ENCODE assay signal across 7 cellular contexts in genomic region chr19:48715276-48715675, GRCh38. TPM values are rescaled to one million over a fixed set of nuclear protein-coding genes. Genes with fewer than 3 reads are reported as not detected.
A peak's percentile ranks its signal among the peaks of the same experiment; 100 is the strongest.
DNase-seq lines count a peak whose midpoint lies in the region; ATAC-seq, FAIRE-seq and TF ChIP-seq lines count a peak whose summit lies in the region.
"Had no signal": no experiment of that assay in that cellular context is flagged by ENCODE, and none has a peak within 500 bp of the region (broad histone marks: within the 10 kb centered on the region; RNA-seq: fewer than 3 reads in every experiment).

No MANE protein-coding gene starts in this region.

- H3K27ac ChIP-seq in CD4-positive, alpha-beta memory T cell (ENCODE audit: low read depth, low read length), result no peak overlapping the region

- no peak overlapping the region for H3K4me3 ChIP-seq in CD4-positive, alpha-beta memory T cell (ENCODE audit: low read length in 2 of 2)
- no peak overlapping the region for H3K4me3 ChIP-seq in mucosa of stomach (ENCODE audit: low read length)
- H3K4me3 ChIP-seq in mucosa of descending colon, result no peak overlapping the region

- CTCF ChIA-PET in CD4-positive, alpha-beta memory T cell (lab: Charles Lee; ENCODE audit: partially characterized antibody), result interaction anchor here (1.2 to 1.9 kb wide), 2 partner anchors 40 to 69 kb away, joined by 4 to 8 read pairs; partner anchors contain the start of gene CA11
- CTCF ChIA-PET in activated CD4-positive, alpha-beta memory T cell treated with anti-CD3 and anti-CD28 coated beads for 36 hours (lab: Charles Lee), result interaction anchor here (3.8 kb wide), 1 partner anchor 40 kb away, joined by 14 read pairs; no protein-coding TSS in a partner anchor

- TF ChIP-seq CTCF in mucosa of descending colon (IDR thresholded peaks at IDR 0.05), result no peak

- POLR2A ChIA-PET in CD4-positive, alpha-beta memory T cell (lab: Charles Lee; ENCODE audit: partially characterized antibody), result interaction anchor here (1.3 to 3.0 kb wide), 6 partner anchors 10 to 222 kb away, joined by 3 to 17 read pairs (median 9); partner anchors contain the start of gene CA11
- POLR2A ChIA-PET in activated CD4-positive, alpha-beta memory T cell treated with anti-CD3 and anti-CD28 coated beads for 36 hours (lab: Charles Lee), result interaction anchor here (1.0 kb wide), 1 partner anchor 160 kb away, joined by 3 read pairs; no protein-coding TSS in a partner anchor

- peaks cover 24% of the 10 kb centered on the region for H3K4me1 ChIP-seq in CD4-positive, alpha-beta memory T cell (ENCODE audit: insufficient read depth, low read length)
- H3K4me1 ChIP-seq in mucosa of stomach (ENCODE audit: control insufficient read depth, insufficient read depth, low read length) (peaks cover 44% of the 10 kb centered on the region), mucosa of descending colon (ENCODE audit: low read depth) (peaks cover 23% of the 10 kb centered on the region)

- no peak for FAIRE-seq in H54 (lab: Jason Lieb, UNC)

- ATAC-seq in mucosa of descending colon, result no peak

- peaks cover 4 to 34% (median 16%) of the 10 kb centered on the region in 4 donors for H3K4me1 Mint-ChIP-seq in CD4-positive, alpha-beta memory T cell
- H3K4me1 Mint-ChIP-seq in activated CD4-positive, alpha-beta memory T cell treated with anti-CD3 and anti-CD28 coated beads for 36 hours (ENCODE audit: low read depth), result peaks cover 11% of the 10 kb centered on the region

- no peaks in the 10 kb centered on the region for H3K27me3 ChIP-seq in CD4-positive, alpha-beta memory T cell (ENCODE audit: insufficient read depth, low read length)
- no peaks in the 10 kb centered on the region for H3K27me3 ChIP-seq in mucosa of stomach (ENCODE audit: control insufficient read depth, insufficient read depth, low read length)

- H3K9me3 Mint-ChIP-seq in CD4-positive, alpha-beta memory T cell, result no peaks in the 10 kb centered on the region
- peaks cover 7% of the 10 kb centered on the region for H3K9me3 Mint-ChIP-seq in activated CD4-positive, alpha-beta memory T cell treated with anti-CD3 and anti-CD28 coated beads for 36 hours

- H3K27me3 Mint-ChIP-seq in CD4-positive, alpha-beta memory T cell, result no peaks in the 10 kb centered on the region
- no peaks in the 10 kb centered on the region for H3K27me3 Mint-ChIP-seq in activated CD4-positive, alpha-beta memory T cell treated with anti-CD3 and anti-CD28 coated beads for 36 hours

- H3K36me3 ChIP-seq in CD4-positive, alpha-beta memory T cell (ENCODE audit: insufficient read depth, low read length), result no peaks in the 10 kb centered on the region
- H3K36me3 ChIP-seq in mucosa of stomach (ENCODE audit: control insufficient read depth, insufficient read depth, low read length), result no peaks in the 10 kb centered on the region
- H3K36me3 ChIP-seq in mucosa of descending colon (ENCODE audit: low read depth), result no peaks in the 10 kb centered on the region

- H3K36me3 Mint-ChIP-seq in CD4-positive, alpha-beta memory T cell, result peaks cover 0 to 2% of the 10 kb centered on the region in 2 donors
- H3K36me3 Mint-ChIP-seq in activated CD4-positive, alpha-beta memory T cell treated with anti-CD3 and anti-CD28 coated beads for 36 hours, result no peaks in the 10 kb centered on the region

- TF ChIP-seq POLR2A in H54 (IDR thresholded peaks at IDR 0.05; ENCODE audit: low read depth, low read length), result no peak

- H3K4me3 Mint-ChIP-seq in CD4-positive, alpha-beta memory T cell, result peak overlapping the region; percentile 29 to 94 (median 80)
- H3K4me3 Mint-ChIP-seq in activated CD4-positive, alpha-beta memory T cell treated with anti-CD3 and anti-CD28 coated beads for 36 hours, result peak overlapping the region; percentile 79

- peak overlapping the region; percentile 83 for H3K9ac ChIP-seq in mucosa of stomach (ENCODE audit: low read length)

- intact Hi-C loops in CD4-positive, alpha-beta memory T cell (cut with micrococcal nuclease), result no loop called here
- intact Hi-C loops in activated CD4-positive, alpha-beta memory T cell treated with anti-CD3 and anti-CD28 coated beads for 36 hours (cut with micrococcal nuclease), result loop anchor here (2.0 kb wide), 1 partner anchor 68 kb away; the partner anchor contains the start of gene CA11
- intact Hi-C loops in mucosa of descending colon (cut with DNase I, micrococcal nuclease), result no loop called here

- peak overlapping the region in 2 of 7 donors; percentile 12 to 57 for H3K27ac Mint-ChIP-seq in CD4-positive, alpha-beta memory T cell
- H3K27ac Mint-ChIP-seq in activated CD4-positive, alpha-beta memory T cell treated with anti-CD3 and anti-CD28 coated beads for 36 hours, result peak overlapping the region; percentile 62

- H3K9me3 ChIP-seq in CD4-positive, alpha-beta memory T cell (ENCODE audit: control insufficient read depth in 1 of 2, low read length in 2 of 2), result no peaks in the 10 kb centered on the region
- no peaks in the 10 kb centered on the region for H3K9me3 ChIP-seq in mucosa of stomach (ENCODE audit: control insufficient read depth, low read length)
- no peaks in the 10 kb centered on the region for H3K9me3 ChIP-seq in mucosa of descending colon

- DNase-seq in CD4-positive, alpha-beta memory T cell, result no peak
- no peak for DNase-seq in activated CD4-positive, alpha-beta memory T cell treated with anti-CD3 and anti-CD28 coated beads for 36 hours
- DNase-seq in SK-N-DZ (ENCODE audit: low spot score) (no peak), mucosa of descending colon (no peak), H54 (ENCODE audit: insufficient read length, low spot score) (no peak)
- DNase-seq: NCI-H2081 had no signal

RNA-seq across cellular contexts. Expression of gene MAMSTR, which starts 4.2 kb away (rescaled TPM):
- 1 to 10 TPM; 2.1 to 2.5 TPM for total RNA-seq in CD4-positive, alpha-beta memory T cell
- polyA plus RNA-seq in CD4-positive, alpha-beta memory T cell, result under 1 TPM; 0.71 to 0.73 TPM
- under 1 TPM; 0.76 to 0.85 TPM for total RNA-seq in activated CD4-positive, alpha-beta memory T cell treated with anti-CD3 and anti-CD28 coated beads for 36 hours
- polyA plus RNA-seq in SK-N-DZ (2014; cell fraction: cytosol; rRNA removed), result 0.36 and 0.48 TPM in 2 replicates
- 0.65 and 1.7 TPM in 2 replicates for polyA plus RNA-seq in SK-N-DZ (2014; cell fraction: nucleus; rRNA removed)
- total RNA-seq in mucosa of descending colon, result 1 to 10 TPM in 1 of 3 donors, under 1 TPM in 2; 0.31 to 2.4 (median 0.61) TPM

RNA-seq across cellular contexts. Expression of gene FUT2, which starts 19.5 kb away (rescaled TPM):
- total RNA-seq in CD4-positive, alpha-beta memory T cell, result not detected
- polyA plus RNA-seq in CD4-positive, alpha-beta memory T cell, result under 1 TPM; 0.11 to 0.59 TPM
- total RNA-seq in activated CD4-positive, alpha-beta memory T cell treated with anti-CD3 and anti-CD28 coated beads for 36 hours, result not detected
- not detected in 2 replicates for polyA plus RNA-seq in SK-N-DZ (2014; cell fraction: cytosol; rRNA removed)
- polyA plus RNA-seq in SK-N-DZ (2014; cell fraction: nucleus; rRNA removed), result not detected in 2 replicates
- 100 to 1,000 TPM in 2 of 3 donors, 10 to 100 TPM in 1; 44.7 to 137 (median 116) TPM for total RNA-seq in mucosa of descending colon

RNA-seq across cellular contexts. Expression of gene RASIP1, which starts 25.1 kb away (rescaled TPM):
- total RNA-seq in CD4-positive, alpha-beta memory T cell, result under 1 TPM in 1 of 2 experiments, not detected in 1; 0.22 TPM
- polyA plus RNA-seq in CD4-positive, alpha-beta memory T cell, result under 1 TPM; 0.10 to 0.25 TPM
- total RNA-seq in activated CD4-positive, alpha-beta memory T cell treated with anti-CD3 and anti-CD28 coated beads for 36 hours, result under 1 TPM; 0.19 TPM
- 0.32 and 0.56 TPM in 2 replicates for polyA plus RNA-seq in SK-N-DZ (2014; cell fraction: cytosol; rRNA removed)
- 0.50 and 0.53 TPM in 2 replicates for polyA plus RNA-seq in SK-N-DZ (2014; cell fraction: nucleus; rRNA removed)
- 1 to 10 TPM; 1.7 to 8.6 (median 3.2) TPM for total RNA-seq in mucosa of descending colon

RNA-seq across cellular contexts. Expression of gene IZUMO1, which starts 31.4 kb away (rescaled TPM):
- total RNA-seq in CD4-positive, alpha-beta memory T cell, result not detected
- polyA plus RNA-seq in CD4-positive, alpha-beta memory T cell, result not detected
- not detected for total RNA-seq in activated CD4-positive, alpha-beta memory T cell treated with anti-CD3 and anti-CD28 coated beads for 36 hours
- polyA plus RNA-seq in SK-N-DZ (2014; cell fraction: cytosol; rRNA removed), result not detected in 2 replicates
- polyA plus RNA-seq in SK-N-DZ (2014; cell fraction: nucleus; rRNA removed), result 0.15 TPM in 1 of 2 replicates, not detected in the other
- total RNA-seq in mucosa of descending colon, result not detected

RNA-seq across cellular contexts. Expression of gene FUT1, which starts 37.2 kb away (rescaled TPM):
- under 1 TPM; 0.22 to 0.32 TPM for total RNA-seq in CD4-positive, alpha-beta memory T cell
- under 1 TPM in 1 of 2 donors, not detected in 1; 0.11 TPM for polyA plus RNA-seq in CD4-positive, alpha-beta memory T cell
- under 1 TPM; 0.36 to 0.40 TPM for total RNA-seq in activated CD4-positive, alpha-beta memory T cell treated with anti-CD3 and anti-CD28 coated beads for 36 hours
- polyA plus RNA-seq in SK-N-DZ (2014; cell fraction: cytosol; rRNA removed), result 0.15 and 0.38 TPM in 2 replicates
- 0.07 TPM in 1 of 2 replicates, not detected in the other for polyA plus RNA-seq in SK-N-DZ (2014; cell fraction: nucleus; rRNA removed)
- total RNA-seq in mucosa of descending colon, result 1 to 10 TPM in 1 of 3 donors, under 1 TPM in 2; 0.17 to 1.5 (median 0.72) TPM

Comparison
In these comparisons a context has a peak if more than half of its experiments do, and no peak if none do; other contexts are left out.
1. RNA of gene FUT2, which starts 19.5 kb away (total RNA-seq): 44.7 to 137 TPM in mucosa of descending colon; not detected in CD4-positive, alpha-beta memory T cell and not detected in activated CD4-positive, alpha-beta memory T cell treated with anti-CD3 and anti-CD28 coated beads for 36 hours; every median in the first group is over 10 times any median in the second.